Comparison of ENCODE assay signal across 19 cellular contexts in genomic region chr7:131173148-131173890, GRCh38.
DNase-seq lines count a peak whose midpoint lies in the region; ATAC-seq, FAIRE-seq and TF ChIP-seq lines count a peak whose summit lies in the region.
"Had no signal": no experiment of that assay in that cellular context is flagged by ENCODE, and none has a peak within 500 bp of the region (broad histone marks: within the 10 kb centered on the region; RNA-seq: fewer than 3 reads in every experiment).

No MANE protein-coding gene starts in this region.

- H4K20me1 ChIP-seq in GM23248 (ENCODE audit: insufficient read depth), result no peaks in the 10 kb centered on the region
- H4K20me1 ChIP-seq in PC-9 (ENCODE audit: insufficient read depth), result no peaks in the 10 kb centered on the region
- H4K20me1 ChIP-seq in osteoblast (ENCODE audit: insufficient read depth, low read length), result no peaks in the 10 kb centered on the region

- POLR2A ChIA-PET in PC-9 (lab: Charles Lee; ENCODE audit: unreplicated experiment), result interaction anchor here (0.6 to 1.8 kb wide), 6 partner anchors 9 to 1375 kb away, joined by 3 to 31 read pairs (median 4); no protein-coding TSS in a partner anchor

- H3K79me2 ChIP-seq in GM23248 (ENCODE audit: insufficient read depth), result no peaks in the 10 kb centered on the region
- H3K79me2 ChIP-seq in PC-9 (ENCODE audit: low read depth), result no peaks in the 10 kb centered on the region
- no peaks in the 10 kb centered on the region for H3K79me2 ChIP-seq in osteoblast (ENCODE audit: insufficient read depth, low read length)

- intact Hi-C loops in PC-9 (cut with micrococcal nuclease; ENCODE audit: unreplicated experiment) (loop anchor here (1.0 to 5.0 kb wide), 4 partner anchors 9 to 249 kb away; no protein-coding TSS in a partner anchor), colonic mucosa (cut with DNase I) (no loop called here)

- H3K9me3 ChIP-seq in GM23248 (ENCODE audit: low read depth) (no peaks in the 10 kb centered on the region), PC-9 (ENCODE audit: insufficient read depth, low read depth) (no peaks in the 10 kb centered on the region), osteoblast (ENCODE audit: low read depth, low read length) (no peaks in the 10 kb centered on the region), SJCRH30 (replicated peaks) (no peaks in the 10 kb centered on the region), colonic mucosa (no peaks in the 10 kb centered on the region)
- H3K9me3 ChIP-seq: BE2C, ovary had no signal

- H3K9me2 ChIP-seq in GM23248 (ENCODE audit: insufficient read depth) (peaks cover 4% of the 10 kb centered on the region; the same call in 1 of the 2 replicates), PC-9 (ENCODE audit: insufficient read depth) (no peaks in the 10 kb centered on the region)

- H3K36me3 ChIP-seq in GM23248 (ENCODE audit: low read depth) (no peaks in the 10 kb centered on the region), PC-9 (ENCODE audit: low read depth) (no peaks in the 10 kb centered on the region), bronchial epithelial cell (ENCODE audit: control insufficient read depth, insufficient read depth, low read length) (no peaks in the 10 kb centered on the region), osteoblast (ENCODE audit: insufficient read depth, low read length) (no peaks in the 10 kb centered on the region), SJCRH30 (no peaks in the 10 kb centered on the region), colonic mucosa (no peaks in the 10 kb centered on the region)
- H3K36me3 ChIP-seq: BE2C, ovary had no signal

- H3K4me2 ChIP-seq in GM23248 (ENCODE audit: unreplicated experiment) (no peak overlapping the region), PC-9 (peak overlapping the region; percentile 63), osteoblast (ENCODE audit: insufficient read depth, low read length) (peak overlapping the region; percentile 34)
- H3K4me2 ChIP-seq: GM23338 had no signal

- 68 to 71% methylated on average over 11 of the region's 11 CpGs for WGBS in GM23248 (ENCODE audit: low coverage in 1 of 2, low lambda C conversion rate in 2 of 2, missing lambda C conversion rate in 2 of 2), 2 experiments

- H3K9ac ChIP-seq in GM23248 (no peak overlapping the region), colonic mucosa (ENCODE audit: low read depth in 2 of 2, low read length in 2 of 2) (no peak overlapping the region)

- H3K27me3 Mint-ChIP-seq in osteocyte (ENCODE audit: unreplicated experiment), result no peaks in the 10 kb centered on the region

- no peak for ATAC-seq in GM18519 (IDR thresholded peaks at IDR 0.05; ENCODE audit: low FRiP score, unreplicated experiment)
- ATAC-seq: GM23338, left ventricle myocardium superior had no signal

- H3K4me3 ChIP-seq in GM23248 (no peak overlapping the region), PC-9 (peak overlapping the region; percentile 28; the same call in 1 of the 2 replicates), bronchial epithelial cell (ENCODE audit: low read depth, low read length) (no peak overlapping the region), osteoblast (ENCODE audit: insufficient read depth, low read length) (no peak overlapping the region), SJCRH30 (no peak overlapping the region), colonic mucosa (no peak overlapping the region)
- H3K4me3 ChIP-seq: GM23338, ovary had no signal

- no peak for FAIRE-seq in bronchial epithelial cell (lab: Jason Lieb, UNC)
- FAIRE-seq: colon, endometrium had no signal

- H3K4me1 Mint-ChIP-seq in osteocyte (ENCODE audit: unreplicated experiment), result peaks cover 10% of the 10 kb centered on the region
- H3K4me1 Mint-ChIP-seq: GM23338 had no signal

- TF ChIP-seq CTCF in PC-9 (conservative IDR thresholded peaks at IDR 0.05), result no peak
- no peak for TF ChIP-seq CTCF in bronchial epithelial cell (IDR thresholded peaks at IDR 0.05; ENCODE audit: insufficient read depth, low read length, severe bottlenecking)
- no peak for TF ChIP-seq CTCF in osteoblast (IDR thresholded peaks at IDR 0.05; ENCODE audit: extremely low read depth, low read depth, low read length)
- TF ChIP-seq CTCF in osteocyte (IDR thresholded peaks at IDR 0.05), result no peak
- TF ChIP-seq CTCF in colonic mucosa (IDR thresholded peaks at IDR 0.05), result no peak

- H3K36me3 Mint-ChIP-seq in osteocyte (ENCODE audit: unreplicated experiment), result no peaks in the 10 kb centered on the region

- H3F3A ChIP-seq in GM23248 (ENCODE audit: insufficient read depth) (peaks cover 14% of the 10 kb centered on the region; the same call in 1 of the 2 replicates), PC-9 (ENCODE audit: insufficient read depth, low read depth) (peaks cover 30% of the 10 kb centered on the region)

- H3K27me3 ChIP-seq in GM23248 (replicated peaks; ENCODE audit: insufficient read depth) (no peaks in the 10 kb centered on the region), PC-9 (ENCODE audit: insufficient read depth, low read depth) (no peaks in the 10 kb centered on the region), bronchial epithelial cell (ENCODE audit: control insufficient read depth, insufficient read depth, low read length) (no peaks in the 10 kb centered on the region), osteoblast (ENCODE audit: insufficient read depth, low read length) (no peaks in the 10 kb centered on the region), SJCRH30 (0 out of 2 replicates have a peak, but pooled peaks cover 4% of the 10 kb centered on the region), colonic mucosa (no peaks in the 10 kb centered on the region)
- H3K27me3 ChIP-seq: BE2C, ovary had no signal

- no peak overlapping the region for H3K27ac ChIP-seq in GM23248
- peak overlapping the region; percentile 85 for H3K27ac ChIP-seq in PC-9
- no peak overlapping the region for H3K27ac ChIP-seq in osteoblast (ENCODE audit: low read depth, low read length)
- H3K27ac ChIP-seq in SJCRH30, result no peak overlapping the region
- H3K27ac ChIP-seq in colonic mucosa, result no peak overlapping the region
- H3K27ac ChIP-seq: ovary had no signal

- peak; percentile 59 for DNase-seq in GM23248
- peak; percentile 62 to 91 for DNase-seq in PC-9
- DNase-seq in bronchial epithelial cell (ENCODE audit: low read depth), result peak; percentile 39
- DNase-seq in osteoblast (ENCODE audit: insufficient read length, low spot score, missing footprints), result peak; percentile 48
- DNase-seq in SJCRH30, result no peak
- no peak for DNase-seq in osteocyte (ENCODE audit: extremely low spot score, unreplicated experiment)
- DNase-seq in colonic mucosa, result no peak
- DNase-seq: BE2C, Karpas-422, left ventricle myocardium superior, NCI-H1436, ovary, SHP77, T-helper 2 cell had no signal

- no peak overlapping the region for H3K4me3 Mint-ChIP-seq in osteocyte (ENCODE audit: unreplicated experiment)
- H3K4me3 Mint-ChIP-seq: GM23338 had no signal

- no peaks in the 10 kb centered on the region for H3K9me3 Mint-ChIP-seq in osteocyte (ENCODE audit: unreplicated experiment)
- H3K9me3 Mint-ChIP-seq: activated T-helper 2 cell treated with anti-CD3 and anti-CD28 coated beads, Interferon-gamma antibody, Interleukin-2, Interleukin-4, amounts not matched to agents 10 μg/mL and 5 μg/mL and 100 μg/mL, durations not matched to agents 14 hours and 24 hours and 36 hours; GM23338 had no signal

- peaks cover 9% of the 10 kb centered on the region; the same call in 1 of the 2 replicates for H3K4me1 ChIP-seq in GM23248 (ENCODE audit: insufficient read depth)
- H3K4me1 ChIP-seq in PC-9 (replicated peaks; ENCODE audit: insufficient read depth), result peaks cover 42% of the 10 kb centered on the region
- H3K4me1 ChIP-seq in osteoblast (ENCODE audit: insufficient read depth, low read length), result peaks cover 5% of the 10 kb centered on the region
- 0 out of 2 replicates have a peak, but pooled peaks cover 4% of the 10 kb centered on the region for H3K4me1 ChIP-seq in SJCRH30
- H3K4me1 ChIP-seq in colonic mucosa, result no peaks in the 10 kb centered on the region
- H3K4me1 ChIP-seq: BE2C had no signal

- H2AFZ ChIP-seq in GM23248 (no peak overlapping the region), PC-9 (no peak overlapping the region), osteoblast (ENCODE audit: low read length) (no peak overlapping the region)
- H2AFZ ChIP-seq: GM23338 had no signal

- in situ Hi-C loops in GM23248 (cut with MboI), result no loop called here

- BruUV-seq in PC-9 (replicated peaks; lab: Mats Ljungman, UMichigan), result TSS peak; percentile 37

- CTCF ChIA-PET in PC-9 (lab: Charles Lee), result interaction anchor here (0.6 to 0.7 kb wide), 2 partner anchors 153 to 247 kb away, joined by 5 to 9 read pairs; no protein-coding TSS in a partner anchor

- no peak overlapping the region for H3K27ac Mint-ChIP-seq in osteocyte (ENCODE audit: unreplicated experiment)
- H3K27ac Mint-ChIP-seq: activated T-helper 2 cell treated with anti-CD3 and anti-CD28 coated beads, Interferon-gamma antibody, Interleukin-2, Interleukin-4, amounts not matched to agents 10 μg/mL and 5 μg/mL and 100 μg/mL, durations not matched to agents 14 hours and 24 hours and 36 hours; GM23338 had no signal

Comparison
In these comparisons a context has a peak if more than half of its experiments do, and no peak if none do; other contexts are left out.
1. DNase-seq: peak in GM23248 (single experiment), PC-9 (2 of 2), bronchial epithelial cell (single experiment) and osteoblast (single experiment); none in SJCRH30 (0 of 2), osteocyte (single experiment) and colonic mucosa (single experiment).